Comparison of ENCODE assay signal across 8 cellular contexts in the genomic region with DNA sequence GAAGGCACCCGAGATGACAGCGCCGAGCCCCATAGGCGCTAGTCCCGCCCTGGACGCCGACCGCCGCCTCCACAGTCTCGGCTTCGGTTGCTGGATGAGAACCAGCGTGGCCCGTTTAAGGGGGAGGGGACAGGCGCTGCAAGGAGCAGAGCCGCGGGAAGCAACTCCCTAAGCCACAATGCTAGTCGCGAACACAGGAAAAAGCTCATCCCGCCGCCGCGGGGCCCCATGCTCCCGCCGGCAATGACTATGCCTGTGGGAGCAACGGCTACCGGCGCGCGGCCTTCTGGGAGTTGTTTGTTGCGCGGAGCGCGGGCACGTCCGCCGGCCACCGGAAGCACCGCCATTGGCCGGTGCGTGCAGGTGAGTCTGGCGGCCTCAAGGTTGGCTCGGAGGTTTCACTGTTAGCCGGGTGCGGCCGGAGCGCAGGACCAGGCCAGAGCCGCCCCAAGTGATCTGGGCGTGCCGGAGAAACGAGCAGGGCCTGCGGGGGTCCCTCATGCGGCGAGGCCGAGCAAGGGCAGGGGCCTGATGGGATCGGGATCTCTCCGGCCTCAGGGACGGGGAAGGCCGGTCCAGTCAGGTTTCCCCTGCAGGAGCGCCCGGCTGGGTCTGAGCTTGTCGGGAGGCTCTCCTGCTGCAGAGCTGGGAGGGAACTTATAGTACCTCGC. TPM values are rescaled to one million over a fixed set of nuclear protein-coding genes. Genes with fewer than 3 reads are reported as not detected.
A peak's percentile ranks its signal among the peaks of the same experiment; 100 is the strongest.
DNase-seq lines count a peak whose midpoint lies in the region; ATAC-seq and TF ChIP-seq lines count a peak whose summit lies in the region.

ZNF544 (plus strand) TSS at position 331 of the 671 bp plus-strand sequence. CDS start 15,110 bp downstream, outside the sequence.

- H3K4me1 Mint-ChIP-seq in T-helper 2 cell treated with Interferon-gamma antibody and Interleukin-4, amounts not matched to agents 5 μg/mL and 100 μg/mL, for 36 hours (ENCODE audit: low read depth) = peaks cover 13% of the 10 kb centered on the region

- POLR2A ChIA-PET in HCT116 (lab: Charles Lee) = interaction anchor here (1.4 to 2.0 kb wide), 2 partner anchors 134 to 286 kb away, joined by 4 to 7 read pairs; partner anchors contain the start of gene ZNF497

- no peaks in the 10 kb centered on the region for H3K27me3 ChIP-seq in HCT116 (ENCODE audit: insufficient read depth, low read length)

- H3K4me2 ChIP-seq in HCT116 (ENCODE audit: low read length) = peak within 1 kb of the TSS; percentile 90

- TF ChIP-seq CTCF in HCT116 (IDR thresholded peaks at IDR 0.05 in 2 of 3, conservative IDR thresholded peaks at IDR 0.05 in 1 of 3; ENCODE audit: borderline replicate concordance in 1 of 3, insufficient read depth in 1 of 3, low read depth in 2 of 3, low read length in 2 of 3) (no peak), astrocyte of the cerebellum (IDR thresholded peaks at IDR 0.05; ENCODE audit: low read depth, low read length, missing control alignments) (peak; percentile 27), retinal pigment epithelial cell (conservative IDR thresholded peaks at IDR 0.05; ENCODE audit: low read depth, low read length) (peak; percentile 19)

- H3K4me3 ChIP-seq in HCT116 (replicated peaks in 1 of 2; ENCODE audit: low read depth in 1 of 2, low read length in 2 of 2) = peak within 1 kb of the TSS; percentile 73 to 91
- H3K4me3 ChIP-seq in astrocyte of the cerebellum (ENCODE audit: low read depth, low read length) = peak within 1 kb of the TSS; percentile 76
- peak within 1 kb of the TSS; percentile 83 for H3K4me3 ChIP-seq in retinal pigment epithelial cell (ENCODE audit: low read length)

- H3K27ac Mint-ChIP-seq in T-helper 2 cell treated with Interferon-gamma antibody and Interleukin-4, amounts not matched to agents 5 μg/mL and 100 μg/mL, for 36 hours = peak within 1 kb of the TSS; percentile 91

- in situ Hi-C loops in astrocyte of the cerebellum (cut with HindIII; ENCODE audit: low sequenced_read_pairs) = loop anchor here (5.0 kb wide), 2 partner anchors 34 to 69 kb away; no protein-coding TSS in a partner anchor

- H3K36me3 ChIP-seq in HCT116 (ENCODE audit: control insufficient read depth in 1 of 2, insufficient read depth in 2 of 2, low read length in 2 of 2) = peaks cover 28 to 41% of the 10 kb centered on the region in 2 experiments

- H3K36me3 Mint-ChIP-seq in T-helper 2 cell treated with Interferon-gamma antibody and Interleukin-4, amounts not matched to agents 5 μg/mL and 100 μg/mL, for 36 hours (ENCODE audit: low read depth) = peaks cover 48% of the 10 kb centered on the region

- peak; percentile 89 for TF ChIP-seq POLR2A in HCT116 (IDR thresholded peaks at IDR 0.05; ENCODE audit: borderline replicate concordance, extremely low read depth, insufficient read depth, insufficient read length)

- no peak for TF ChIP-seq RAD21 in HCT116 (IDR thresholded peaks at IDR 0.05; ENCODE audit: low read depth)

- peak within 1 kb of the TSS; percentile 63 for H2AFZ ChIP-seq in HCT116 (ENCODE audit: low read depth, low read length, poor library complexity, severe bottlenecking)

- no TSS peak for BruUV-seq in HCT116 (replicated peaks; lab: Mats Ljungman, UMichigan)

- H3K9me2 ChIP-seq in HCT116 (ENCODE audit: insufficient read depth) = no peaks in the 10 kb centered on the region

- H3K4me1 ChIP-seq in HCT116 (ENCODE audit: control insufficient read depth in 1 of 2, insufficient read depth in 2 of 2, low read length in 2 of 2) = peaks cover 3 to 17% of the 10 kb centered on the region in 2 experiments

- RAD21 ChIA-PET in HCT116 (lab: Charles Lee; ENCODE audit: low non-redundant PET in 1 of 2, low total read pairs in 2 of 2, uncharacterized antibody in 2 of 2, unreplicated experiment in 2 of 2) = no interaction called here

- DNase-seq in GM04503 (ENCODE audit: low read depth) (peak; percentile 18), HCT116 (ENCODE audit: low read depth, low spot score) (peak; percentile 48), NCI-H1105 treated with DMSO at 0.1 percent for 48 hours (lab: John Stamatoyannopoulos, UW) (peak; percentile 63), astrocyte of the cerebellum (ENCODE audit: low read depth) (peak; percentile 19), hippocampal formation (lab: John Stamatoyannopoulos, UW) (peak; percentile 1 to 64), retinal pigment epithelial cell (ENCODE audit: low read depth) (peak; percentile 33), SKM-1 treated with dmso at 0.1 percent for 144 hours (lab: John Stamatoyannopoulos, UW; ENCODE audit: unreplicated experiment) (no peak)
- peak; percentile 79 for DNase-seq in T-helper 2 cell treated with Interferon-gamma antibody and Interleukin-4, amounts not matched to agents 5 μg/mL and 100 μg/mL, for 36 hours (ENCODE audit: low spot score)

- H3K79me2 ChIP-seq in HCT116 (ENCODE audit: insufficient read depth, low read length) = peaks cover 45% of the 10 kb centered on the region

- peak within 1 kb of the TSS; percentile 98 for H3K27ac ChIP-seq in HCT116 (ENCODE audit: low read depth, low read length)

- H3K9me3 Mint-ChIP-seq in T-helper 2 cell treated with Interferon-gamma antibody and Interleukin-4, amounts not matched to agents 5 μg/mL and 100 μg/mL, for 36 hours = peaks cover 47% of the 10 kb centered on the region

- no peaks in the 10 kb centered on the region for H3K27me3 Mint-ChIP-seq in T-helper 2 cell treated with Interferon-gamma antibody and Interleukin-4, amounts not matched to agents 5 μg/mL and 100 μg/mL, for 36 hours (ENCODE audit: low read depth)

- peak within 1 kb of the TSS; percentile 91 for H3K9ac ChIP-seq in HCT116 (ENCODE audit: low read length)

- CTCF ChIA-PET in HCT116 (lab: Charles Lee) = interaction anchor here (0.5 to 1.3 kb wide), 5 partner anchors 10 to 324 kb away, joined by 3 to 7 read pairs (median 3); partner anchors contain the start of genes ZBTB45 and ZNF8

- peak; percentile 92 for ATAC-seq in HCT116

- intact Hi-C loops in HCT116 (cut with micrococcal nuclease) = loop anchor here (1.0 to 5.0 kb wide), 2 partner anchors 79 to 99 kb away; partner anchors contain the start of gene ERVK3-1

- H3K9me3 ChIP-seq in HCT116 (ENCODE audit: control insufficient read depth in 1 of 2, insufficient read depth in 1 of 2, low read depth in 1 of 2, low read length in 2 of 2) = peaks cover 0 to 3% of the 10 kb centered on the region in 2 experiments; a peak in 2 of 4 replicates

- H3K4me3 Mint-ChIP-seq in T-helper 2 cell treated with Interferon-gamma antibody and Interleukin-4, amounts not matched to agents 5 μg/mL and 100 μg/mL, for 36 hours = peak within 1 kb of the TSS; percentile 94

- no peaks in the 10 kb centered on the region for H4K20me1 ChIP-seq in HCT116 (ENCODE audit: insufficient read depth)

TF ChIP-seq in HCT116, 20 proteins besides CTCF, POLR2A, EP300 and RAD21:
- TF ChIP-seq SIN3A (IDR thresholded peaks at IDR 0.05; ENCODE audit: low read depth) (peak; percentile 67; the same call in 1 of the 2 replicates), POLR2AphosphoS5 (IDR thresholded peaks at IDR 0.05; ENCODE audit: low read depth, low read length) (peak; percentile 96), SRF (IDR thresholded peaks at IDR 0.05; ENCODE audit: low read depth) (no peak), REST (IDR thresholded peaks at IDR 0.05; ENCODE audit: low read depth) (no peak), YY1 (IDR thresholded peaks at IDR 0.05; ENCODE audit: extremely low read depth, insufficient replicate concordance, low read depth, low read length) (peak; percentile 92), ZFX (IDR thresholded peaks at IDR 0.05) (peak; percentile 93), CBX3 (IDR thresholded peaks at IDR 0.05; ENCODE audit: low read depth) (peak; percentile 59), CEBPB (IDR thresholded peaks at IDR 0.05; ENCODE audit: low read depth) (no peak)
- TF ChIP-seq, protein P1, sequence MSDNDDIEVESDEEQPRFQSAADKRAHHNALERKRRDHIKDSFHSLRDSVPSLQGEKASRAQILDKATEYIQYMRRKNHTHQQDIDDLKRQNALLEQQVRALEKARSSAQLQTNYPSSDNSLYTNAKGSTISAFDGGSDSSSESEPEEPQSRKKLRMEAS (IDR thresholded peaks at IDR 0.05) = peak; percentile 79

RNA-seq across cellular contexts. Expression of gene ZNF544, which starts in this region (rescaled TPM):
- 46.3 TPM for total RNA-seq in HCT116 (2021; ENCODE audit: unreplicated experiment)
- 22.0 and 36.2 TPM in 2 replicates for polyA plus RNA-seq in HCT116 (2012)

Comparison
In these comparisons a context has a peak if more than half of its experiments do, and no peak if none do; other contexts are left out.
1. CTCF ChIP-seq: peak in astrocyte of the cerebellum (single experiment) and retinal pigment epithelial cell (single experiment); none in HCT116 (0 of 3).
2. Peak in every context shown above with its lines, with median percentiles within 50 percentile points of each other: H3K4me3 ChIP-seq.